Comparison of ENCODE assay signal across 1 cellular context in the genomic region with DNA sequence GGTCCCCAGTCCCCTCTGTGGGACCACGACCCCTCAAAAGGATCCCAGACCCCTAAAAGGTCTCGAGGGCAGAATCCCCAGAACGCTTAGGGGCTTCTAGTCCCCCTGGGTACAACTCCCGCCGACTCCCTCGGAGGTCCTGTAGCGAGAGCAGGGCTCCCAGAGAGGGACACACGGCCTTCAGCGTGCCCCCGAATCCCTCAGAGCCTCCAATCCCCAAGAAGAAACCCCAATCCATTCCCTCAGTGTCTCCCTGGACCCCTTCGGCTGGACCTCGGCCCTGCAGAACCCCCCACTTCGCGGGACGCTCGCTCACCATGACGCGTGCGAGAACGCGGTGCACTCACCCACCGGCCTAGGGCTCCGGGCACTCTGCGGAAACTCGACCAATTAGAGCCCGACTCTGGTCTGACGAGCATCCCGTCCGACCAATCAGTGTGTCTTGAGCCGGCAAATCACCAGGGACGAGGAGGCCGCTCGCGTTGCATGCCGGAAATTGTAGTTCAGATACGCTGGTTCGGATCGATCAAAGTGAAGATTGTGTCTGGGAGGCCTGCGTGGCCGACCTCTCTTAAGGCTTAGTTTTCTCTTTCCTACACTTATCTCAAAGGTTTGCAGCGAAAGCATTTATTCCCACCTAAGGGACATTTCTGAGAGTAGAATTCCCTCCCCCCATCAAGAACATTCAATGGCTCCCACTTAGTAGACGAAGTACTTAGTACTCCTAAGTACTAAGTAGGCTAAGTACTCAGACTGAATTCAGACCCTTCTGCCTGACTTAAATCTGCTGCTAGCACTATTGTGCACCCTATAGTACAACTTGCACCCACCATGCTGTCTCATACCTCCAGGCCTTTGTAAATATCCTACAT.
TF ChIP-seq lines count a peak whose summit lies in the region.

A gene (minus strand): TSS at position 369 of the 872 bp plus-strand sequence. CDS start 50 bp downstream, at position 319.

TF ChIP-seq in HepG2, 621 proteins besides CTCF, POLR2A, EP300 and RAD21 (continued from another document and continues in another):
- TF ChIP-seq, protein P1, sequence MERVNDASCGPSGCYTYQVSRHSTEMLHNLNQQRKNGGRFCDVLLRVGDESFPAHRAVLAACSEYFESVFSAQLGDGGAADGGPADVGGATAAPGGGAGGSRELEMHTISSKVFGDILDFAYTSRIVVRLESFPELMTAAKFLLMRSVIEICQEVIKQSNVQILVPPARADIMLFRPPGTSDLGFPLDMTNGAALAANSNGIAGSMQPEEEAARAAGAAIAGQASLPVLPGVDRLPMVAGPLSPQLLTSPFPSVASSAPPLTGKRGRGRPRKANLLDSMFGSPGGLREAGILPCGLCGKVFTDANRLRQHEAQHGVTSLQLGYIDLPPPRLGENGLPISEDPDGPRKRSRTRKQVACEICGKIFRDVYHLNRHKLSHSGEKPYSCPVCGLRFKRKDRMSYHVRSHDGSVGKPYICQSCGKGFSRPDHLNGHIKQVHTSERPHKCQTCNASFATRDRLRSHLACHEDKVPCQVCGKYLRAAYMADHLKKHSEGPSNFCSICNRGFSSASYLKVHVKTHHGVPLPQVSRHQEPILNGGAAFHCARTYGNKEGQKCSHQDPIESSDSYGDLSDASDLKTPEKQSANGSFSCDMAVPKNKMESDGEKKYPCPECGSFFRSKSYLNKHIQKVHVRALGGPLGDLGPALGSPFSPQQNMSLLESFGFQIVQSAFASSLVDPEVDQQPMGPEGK (CRISPR knock-in tag; IDR thresholded peaks at IDR 0.05) = peak; percentile 51; the same call in 1 of the 2 replicates
- TF ChIP-seq RARA (CRISPR knock-in tag; IDR thresholded peaks at IDR 0.05) (no peak), ZNF33B (CRISPR knock-in tag; IDR thresholded peaks at IDR 0.05) (peak; percentile 81), KAT8 (CRISPR knock-in tag; IDR thresholded peaks at IDR 0.05) (peak; percentile 72), RFXANK (CRISPR knock-in tag; IDR thresholded peaks at IDR 0.05) (peak; percentile 66; the same call in 1 of the 2 replicates), CREB1 (IDR thresholded peaks at IDR 0.05) (peak; percentile 89), CREB1 (CRISPR knock-in tag; IDR thresholded peaks at IDR 0.05) (peak; percentile 93), PHF21A (CRISPR knock-in tag; IDR thresholded peaks at IDR 0.05) (peak; percentile 19; the same call in 1 of the 2 replicates), ZNF224 (CRISPR knock-in tag; IDR thresholded peaks at IDR 0.05) (no peak), MED1 (CRISPR knock-in tag; IDR thresholded peaks at IDR 0.05) (peak; percentile 46; the same call in 1 of the 2 replicates), ZNF564 (CRISPR knock-in tag; IDR thresholded peaks at IDR 0.05) (no peak), NCOA5 (CRISPR knock-in tag; IDR thresholded peaks at IDR 0.05) (no peak), ATF7 (IDR thresholded peaks at IDR 0.05) (no peak), ATF7 (CRISPR knock-in tag; IDR thresholded peaks at IDR 0.05) (no peak), ARNT (IDR thresholded peaks at IDR 0.05) (no peak), CHD4 (IDR thresholded peaks at IDR 0.05; ENCODE audit: borderline replicate concordance, low read length) (peak; percentile 92; the same call in 1 of the 2 replicates), ZKSCAN1 (IDR thresholded peaks at IDR 0.05; ENCODE audit: low read length) (no peak), ZNF337 (CRISPR knock-in tag; IDR thresholded peaks at IDR 0.05; ENCODE audit: borderline replicate concordance, low read depth) (0 out of 2 replicates have a peak, but pooled peaks have one; percentile 40), ZNF317 (CRISPR knock-in tag; IDR thresholded peaks at IDR 0.05) (0 out of 2 replicates have a peak, but pooled peaks have one; percentile 22), ZNF598 (CRISPR knock-in tag; IDR thresholded peaks at IDR 0.05; ENCODE audit: borderline replicate concordance) (no peak; the same call in none of the 2 replicates), CHD2 (IDR thresholded peaks at IDR 0.05; ENCODE audit: low read depth, low read length) (peak; percentile 65; the same call in 1 of the 2 replicates), PAF1 (CRISPR knock-in tag; IDR thresholded peaks at IDR 0.05) (no peak), IKZF4 (CRISPR knock-in tag; IDR thresholded peaks at IDR 0.05; ENCODE audit: borderline replicate concordance, low read depth, not compliant biosample characterization) (peak; percentile 83), SP4 (CRISPR knock-in tag; IDR thresholded peaks at IDR 0.05) (no peak), HMG20A (CRISPR knock-in tag; IDR thresholded peaks at IDR 0.05; ENCODE audit: borderline replicate concordance) (no peak), ZNF543 (CRISPR knock-in tag; IDR thresholded peaks at IDR 0.05) (0 out of 2 replicates have a peak, but pooled peaks have one; percentile 31)
- TF ChIP-seq, protein P2, sequence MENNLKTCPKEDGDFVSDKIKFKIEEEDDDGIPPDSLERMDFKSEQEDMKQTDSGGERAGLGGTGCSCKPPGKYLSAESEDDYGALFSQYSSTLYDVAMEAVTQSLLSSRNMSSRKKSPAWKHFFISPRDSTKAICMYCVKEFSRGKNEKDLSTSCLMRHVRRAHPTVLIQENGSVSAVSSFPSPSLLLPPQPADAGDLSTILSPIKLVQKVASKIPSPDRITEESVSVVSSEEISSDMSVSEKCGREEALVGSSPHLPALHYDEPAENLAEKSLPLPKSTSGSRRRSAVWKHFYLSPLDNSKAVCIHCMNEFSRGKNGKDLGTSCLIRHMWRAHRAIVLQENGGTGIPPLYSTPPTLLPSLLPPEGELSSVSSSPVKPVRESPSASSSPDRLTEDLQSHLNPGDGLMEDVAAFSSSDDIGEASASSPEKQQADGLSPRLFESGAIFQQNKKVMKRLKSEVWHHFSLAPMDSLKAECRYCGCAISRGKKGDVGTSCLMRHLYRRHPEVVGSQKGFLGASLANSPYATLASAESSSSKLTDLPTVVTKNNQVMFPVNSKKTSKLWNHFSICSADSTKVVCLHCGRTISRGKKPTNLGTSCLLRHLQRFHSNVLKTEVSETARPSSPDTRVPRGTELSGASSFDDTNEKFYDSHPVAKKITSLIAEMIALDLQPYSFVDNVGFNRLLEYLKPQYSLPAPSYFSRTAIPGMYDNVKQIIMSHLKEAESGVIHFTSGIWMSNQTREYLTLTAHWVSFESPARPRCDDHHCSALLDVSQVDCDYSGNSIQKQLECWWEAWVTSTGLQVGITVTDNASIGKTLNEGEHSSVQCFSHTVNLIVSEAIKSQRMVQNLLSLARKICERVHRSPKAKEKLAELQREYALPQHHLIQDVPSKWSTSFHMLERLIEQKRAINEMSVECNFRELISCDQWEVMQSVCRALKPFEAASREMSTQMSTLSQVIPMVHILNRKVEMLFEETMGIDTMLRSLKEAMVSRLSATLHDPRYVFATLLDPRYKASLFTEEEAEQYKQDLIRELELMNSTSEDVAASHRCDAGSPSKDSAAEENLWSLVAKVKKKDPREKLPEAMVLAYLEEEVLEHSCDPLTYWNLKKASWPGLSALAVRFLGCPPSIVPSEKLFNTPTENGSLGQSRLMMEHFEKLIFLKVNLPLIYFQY (CRISPR knock-in tag; IDR thresholded peaks at IDR 0.05; ENCODE audit: borderline replicate concordance) = no peak
- TF ChIP-seq, protein P3, sequence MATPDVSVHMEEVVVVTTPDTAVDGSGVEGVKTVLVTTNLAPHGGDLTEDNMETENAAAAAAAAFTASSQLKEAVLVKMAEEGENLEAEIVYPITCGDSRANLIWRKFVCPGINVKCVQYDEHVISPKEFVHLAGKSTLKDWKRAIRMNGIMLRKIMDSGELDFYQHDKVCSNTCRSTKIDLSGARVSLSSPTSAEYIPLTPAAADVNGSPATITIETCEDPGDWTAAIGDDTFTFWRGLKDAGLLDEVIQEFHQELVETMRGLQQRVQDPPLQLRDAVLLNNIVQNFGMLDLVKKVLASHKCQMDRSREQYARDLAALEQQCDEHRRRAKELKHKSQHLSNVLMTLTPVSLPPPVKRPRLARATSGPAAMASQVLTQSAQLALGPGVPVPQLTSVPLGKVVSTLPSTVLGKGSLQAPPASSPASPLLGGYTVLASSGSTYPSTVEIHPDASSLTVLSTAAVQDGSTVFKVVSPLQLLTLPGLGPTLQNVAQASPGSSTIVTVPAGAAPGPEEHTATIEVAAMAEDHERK (CRISPR knock-in tag; IDR thresholded peaks at IDR 0.05; ENCODE audit: low read depth) = peak; percentile 21; the same call in 1 of the 2 replicates
- TF ChIP-seq, protein P4, sequence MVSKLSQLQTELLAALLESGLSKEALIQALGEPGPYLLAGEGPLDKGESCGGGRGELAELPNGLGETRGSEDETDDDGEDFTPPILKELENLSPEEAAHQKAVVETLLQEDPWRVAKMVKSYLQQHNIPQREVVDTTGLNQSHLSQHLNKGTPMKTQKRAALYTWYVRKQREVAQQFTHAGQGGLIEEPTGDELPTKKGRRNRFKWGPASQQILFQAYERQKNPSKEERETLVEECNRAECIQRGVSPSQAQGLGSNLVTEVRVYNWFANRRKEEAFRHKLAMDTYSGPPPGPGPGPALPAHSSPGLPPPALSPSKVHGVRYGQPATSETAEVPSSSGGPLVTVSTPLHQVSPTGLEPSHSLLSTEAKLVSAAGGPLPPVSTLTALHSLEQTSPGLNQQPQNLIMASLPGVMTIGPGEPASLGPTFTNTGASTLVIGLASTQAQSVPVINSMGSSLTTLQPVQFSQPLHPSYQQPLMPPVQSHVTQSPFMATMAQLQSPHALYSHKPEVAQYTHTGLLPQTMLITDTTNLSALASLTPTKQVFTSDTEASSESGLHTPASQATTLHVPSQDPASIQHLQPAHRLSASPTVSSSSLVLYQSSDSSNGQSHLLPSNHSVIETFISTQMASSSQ (IDR thresholded peaks at IDR 0.05; ENCODE audit: low read depth) = no peak
- TF ChIP-seq, protein P4 (CRISPR knock-in tag; IDR thresholded peaks at IDR 0.05; ENCODE audit: borderline replicate concordance) = no peak
- TF ChIP-seq, protein P5, sequence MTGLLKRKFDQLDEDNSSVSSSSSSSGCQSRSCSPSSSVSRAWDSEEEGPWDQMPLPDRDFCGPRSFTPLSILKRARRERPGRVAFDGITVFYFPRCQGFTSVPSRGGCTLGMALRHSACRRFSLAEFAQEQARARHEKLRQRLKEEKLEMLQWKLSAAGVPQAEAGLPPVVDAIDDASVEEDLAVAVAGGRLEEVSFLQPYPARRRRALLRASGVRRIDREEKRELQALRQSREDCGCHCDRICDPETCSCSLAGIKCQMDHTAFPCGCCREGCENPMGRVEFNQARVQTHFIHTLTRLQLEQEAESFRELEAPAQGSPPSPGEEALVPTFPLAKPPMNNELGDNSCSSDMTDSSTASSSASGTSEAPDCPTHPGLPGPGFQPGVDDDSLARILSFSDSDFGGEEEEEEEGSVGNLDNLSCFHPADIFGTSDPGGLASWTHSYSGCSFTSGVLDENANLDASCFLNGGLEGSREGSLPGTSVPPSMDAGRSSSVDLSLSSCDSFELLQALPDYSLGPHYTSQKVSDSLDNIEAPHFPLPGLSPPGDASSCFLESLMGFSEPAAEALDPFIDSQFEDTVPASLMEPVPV (CRISPR knock-in tag; IDR thresholded peaks at IDR 0.05) = no peak
- TF ChIP-seq, protein P6, sequence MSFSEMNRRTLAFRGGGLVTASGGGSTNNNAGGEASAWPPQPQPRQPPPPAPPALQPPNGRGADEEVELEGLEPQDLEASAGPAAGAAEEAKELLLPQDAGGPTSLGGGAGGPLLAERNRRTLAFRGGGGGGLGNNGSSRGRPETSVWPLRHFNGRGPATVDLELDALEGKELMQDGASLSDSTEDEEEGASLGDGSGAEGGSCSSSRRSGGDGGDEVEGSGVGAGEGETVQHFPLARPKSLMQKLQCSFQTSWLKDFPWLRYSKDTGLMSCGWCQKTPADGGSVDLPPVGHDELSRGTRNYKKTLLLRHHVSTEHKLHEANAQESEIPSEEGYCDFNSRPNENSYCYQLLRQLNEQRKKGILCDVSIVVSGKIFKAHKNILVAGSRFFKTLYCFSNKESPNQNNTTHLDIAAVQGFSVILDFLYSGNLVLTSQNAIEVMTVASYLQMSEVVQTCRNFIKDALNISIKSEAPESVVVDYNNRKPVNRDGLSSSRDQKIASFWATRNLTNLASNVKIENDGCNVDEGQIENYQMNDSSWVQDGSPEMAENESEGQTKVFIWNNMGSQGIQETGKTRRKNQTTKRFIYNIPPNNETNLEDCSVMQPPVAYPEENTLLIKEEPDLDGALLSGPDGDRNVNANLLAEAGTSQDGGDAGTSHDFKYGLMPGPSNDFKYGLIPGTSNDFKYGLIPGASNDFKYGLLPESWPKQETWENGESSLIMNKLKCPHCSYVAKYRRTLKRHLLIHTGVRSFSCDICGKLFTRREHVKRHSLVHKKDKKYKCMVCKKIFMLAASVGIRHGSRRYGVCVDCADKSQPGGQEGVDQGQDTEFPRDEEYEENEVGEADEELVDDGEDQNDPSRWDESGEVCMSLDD (CRISPR knock-in tag; IDR thresholded peaks at IDR 0.05; ENCODE audit: borderline replicate concordance) = peak; percentile 44; the same call in 1 of the 2 replicates
- TF ChIP-seq, protein P7, sequence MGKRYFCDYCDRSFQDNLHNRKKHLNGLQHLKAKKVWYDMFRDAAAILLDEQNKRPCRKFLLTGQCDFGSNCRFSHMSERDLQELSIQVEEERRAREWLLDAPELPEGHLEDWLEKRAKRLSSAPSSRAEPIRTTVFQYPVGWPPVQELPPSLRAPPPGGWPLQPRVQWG (CRISPR knock-in tag; IDR thresholded peaks at IDR 0.05; ENCODE audit: borderline replicate concordance, low read depth) = no peak
- TF ChIP-seq, protein P8, sequence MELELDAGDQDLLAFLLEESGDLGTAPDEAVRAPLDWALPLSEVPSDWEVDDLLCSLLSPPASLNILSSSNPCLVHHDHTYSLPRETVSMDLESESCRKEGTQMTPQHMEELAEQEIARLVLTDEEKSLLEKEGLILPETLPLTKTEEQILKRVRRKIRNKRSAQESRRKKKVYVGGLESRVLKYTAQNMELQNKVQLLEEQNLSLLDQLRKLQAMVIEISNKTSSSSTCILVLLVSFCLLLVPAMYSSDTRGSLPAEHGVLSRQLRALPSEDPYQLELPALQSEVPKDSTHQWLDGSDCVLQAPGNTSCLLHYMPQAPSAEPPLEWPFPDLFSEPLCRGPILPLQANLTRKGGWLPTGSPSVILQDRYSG (CRISPR knock-in tag; IDR thresholded peaks at IDR 0.05) = 0 out of 2 replicates have a peak, but pooled peaks have one; percentile 66
- TF ChIP-seq, protein P9, sequence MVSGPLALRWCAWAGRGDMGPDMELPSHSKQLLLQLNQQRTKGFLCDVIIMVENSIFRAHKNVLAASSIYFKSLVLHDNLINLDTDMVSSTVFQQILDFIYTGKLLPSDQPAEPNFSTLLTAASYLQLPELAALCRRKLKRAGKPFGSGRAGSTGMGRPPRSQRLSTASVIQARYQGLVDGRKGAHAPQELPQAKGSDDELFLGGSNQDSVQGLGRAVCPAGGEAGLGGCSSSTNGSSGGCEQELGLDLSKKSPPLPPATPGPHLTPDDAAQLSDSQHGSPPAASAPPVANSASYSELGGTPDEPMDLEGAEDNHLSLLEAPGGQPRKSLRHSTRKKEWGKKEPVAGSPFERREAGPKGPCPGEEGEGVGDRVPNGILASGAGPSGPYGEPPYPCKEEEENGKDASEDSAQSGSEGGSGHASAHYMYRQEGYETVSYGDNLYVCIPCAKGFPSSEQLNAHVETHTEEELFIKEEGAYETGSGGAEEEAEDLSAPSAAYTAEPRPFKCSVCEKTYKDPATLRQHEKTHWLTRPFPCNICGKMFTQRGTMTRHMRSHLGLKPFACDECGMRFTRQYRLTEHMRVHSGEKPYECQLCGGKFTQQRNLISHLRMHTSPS (CRISPR knock-in tag; IDR thresholded peaks at IDR 0.05; ENCODE audit: low read depth) = no peak
